In the genomic region with DNA sequence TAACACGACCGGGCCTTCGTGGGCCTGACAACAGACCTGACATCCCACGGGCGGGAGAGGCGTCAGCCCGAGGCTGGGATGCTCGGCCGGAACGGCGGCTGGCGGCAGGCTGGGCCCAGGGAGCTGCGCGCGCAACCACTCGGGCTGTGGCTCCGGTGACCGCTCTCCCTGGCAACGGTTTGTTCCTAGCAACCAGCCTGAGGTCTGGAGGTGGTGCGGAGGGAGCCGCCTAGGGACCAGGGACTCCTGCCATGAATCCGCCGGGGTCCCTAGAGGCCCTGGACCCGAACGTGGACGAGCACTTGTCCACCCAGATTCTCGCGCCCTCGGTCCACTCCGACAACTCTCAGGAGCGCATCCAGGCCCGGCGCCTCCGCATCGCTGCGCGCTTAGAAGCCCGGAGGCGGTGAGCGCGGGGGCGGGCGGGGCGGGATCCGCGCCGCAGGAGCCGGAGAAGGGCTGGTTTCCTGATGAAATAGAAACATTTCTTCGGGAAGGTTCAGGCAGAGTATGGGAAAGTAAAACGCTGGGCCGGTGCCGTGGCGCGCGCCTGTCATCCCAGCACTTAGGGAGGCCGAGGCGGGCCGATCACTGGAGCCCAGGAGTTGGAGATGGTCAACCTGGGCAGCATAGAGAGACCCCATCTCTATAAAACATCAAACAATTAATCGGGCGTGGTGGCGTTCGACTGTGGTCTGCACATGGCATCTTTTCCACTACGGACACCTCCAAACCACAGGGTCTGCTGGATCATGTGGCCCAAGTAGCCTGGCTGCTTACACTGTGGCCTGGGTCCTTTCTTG, we compare ENCODE assay signal across 9 cellular contexts. TPM values are rescaled to one million over a fixed set of nuclear protein-coding genes. Genes with fewer than 3 reads are reported as not detected.
DNase-seq lines count a peak whose midpoint lies in the region; ATAC-seq and TF ChIP-seq lines count a peak whose summit lies in the region.
"Had no signal": no experiment of that assay in that cellular context is flagged by ENCODE, and none has a peak within 500 bp of the region (broad histone marks: within the 10 kb centered on the region; RNA-seq: fewer than 3 reads in every experiment).

Gene DRC1, plus strand, starts transcription at position 182 of the 803 bp plus-strand sequence. Its CDS starts 70 bp downstream, at position 252.

- DNase-seq in DMS53 treated with DMSO at 0.1 percent for 48 hours (lab: John Stamatoyannopoulos, UW; ENCODE audit: unreplicated experiment), result peak; percentile 22
- peak; percentile 68 for DNase-seq in NCI-H1092 (lab: John Stamatoyannopoulos, UW)
- peak; percentile 40 for DNase-seq in activated T-helper 2 cell treated with anti-CD3 and anti-CD28 coated beads, Interferon-gamma antibody, Interleukin-2, Interleukin-4, amounts not matched to agents 10 μg/mL and 5 μg/mL and 100 μg/mL, durations not matched to agents 14 hours and 24 hours and 36 hours (ENCODE audit: low spot score)
- DNase-seq in globus pallidus (ENCODE audit: low spot score), result peak; percentile 14
- DNase-seq in non-pigmented ciliary epithelial cell (ENCODE audit: low read depth), result peak; percentile 13
- no peak for DNase-seq in HAP-1 (ENCODE audit: low spot score in 2 of 2)

- intact Hi-C loops in activated T-helper 2 cell treated with anti-CD3 and anti-CD28 coated beads, Interferon-gamma antibody, Interleukin-2, Interleukin-4, amounts not matched to agents 10 μg/mL and 5 μg/mL and 100 μg/mL, durations not matched to agents 14 hours and 24 hours and 36 hours (cut with micrococcal nuclease), result no loop called here

- in situ Hi-C loops in HAP-1 (cut with MboI; ENCODE audit: low sequenced_read_pairs), result no loop called here

- ATAC-seq in HG02763 (IDR thresholded peaks at IDR 0.05; ENCODE audit: unreplicated experiment) (no peak), GM18505 (IDR thresholded peaks at IDR 0.05; ENCODE audit: unreplicated experiment) (no peak)
- ATAC-seq: naive thymus-derived CD8-positive, alpha-beta T cell had no signal

- no peaks in the 10 kb centered on the region for H3K4me1 ChIP-seq in HAP-1

- H3K9me3 ChIP-seq in HAP-1, result no peaks in the 10 kb centered on the region

- no peaks in the 10 kb centered on the region for H3K36me3 ChIP-seq in HAP-1 (replicated peaks)

- H3K27ac Mint-ChIP-seq in activated T-helper 2 cell treated with anti-CD3 and anti-CD28 coated beads, Interferon-gamma antibody, Interleukin-2, Interleukin-4, amounts not matched to agents 10 μg/mL and 5 μg/mL and 100 μg/mL, durations not matched to agents 14 hours and 24 hours and 36 hours, result no peak within 1 kb of the TSS
- H3K27ac Mint-ChIP-seq: naive thymus-derived CD8-positive, alpha-beta T cell had no signal

- peaks cover 4% of the 10 kb centered on the region for H3K4me1 Mint-ChIP-seq in activated T-helper 2 cell treated with anti-CD3 and anti-CD28 coated beads, Interferon-gamma antibody, Interleukin-2, Interleukin-4, amounts not matched to agents 10 μg/mL and 5 μg/mL and 100 μg/mL, durations not matched to agents 14 hours and 24 hours and 36 hours (ENCODE audit: low read depth)

- no peak for TF ChIP-seq POLR2A in GM18505 (IDR thresholded peaks at IDR 0.05; ENCODE audit: borderline replicate concordance, extremely low read depth, insufficient read depth, insufficient read length)

- no peaks in the 10 kb centered on the region for H3K27me3 ChIP-seq in HAP-1 (ENCODE audit: low read depth)

- H3K4me3 ChIP-seq in HAP-1, result no peak within 1 kb of the TSS

- no peaks in the 10 kb centered on the region for H3K9me3 Mint-ChIP-seq in activated T-helper 2 cell treated with anti-CD3 and anti-CD28 coated beads, Interferon-gamma antibody, Interleukin-2, Interleukin-4, amounts not matched to agents 10 μg/mL and 5 μg/mL and 100 μg/mL, durations not matched to agents 14 hours and 24 hours and 36 hours
- H3K9me3 Mint-ChIP-seq: naive thymus-derived CD8-positive, alpha-beta T cell had no signal

- peak within 1 kb of the TSS; percentile 2 for H3K4me3 Mint-ChIP-seq in activated T-helper 2 cell treated with anti-CD3 and anti-CD28 coated beads, Interferon-gamma antibody, Interleukin-2, Interleukin-4, amounts not matched to agents 10 μg/mL and 5 μg/mL and 100 μg/mL, durations not matched to agents 14 hours and 24 hours and 36 hours (ENCODE audit: low read depth)

- H3K36me3 Mint-ChIP-seq in activated T-helper 2 cell treated with anti-CD3 and anti-CD28 coated beads, Interferon-gamma antibody, Interleukin-2, Interleukin-4, amounts not matched to agents 10 μg/mL and 5 μg/mL and 100 μg/mL, durations not matched to agents 14 hours and 24 hours and 36 hours (ENCODE audit: low read depth), result peaks cover 1% of the 10 kb centered on the region

- peaks cover 11% of the 10 kb centered on the region for H3K27me3 Mint-ChIP-seq in activated T-helper 2 cell treated with anti-CD3 and anti-CD28 coated beads, Interferon-gamma antibody, Interleukin-2, Interleukin-4, amounts not matched to agents 10 μg/mL and 5 μg/mL and 100 μg/mL, durations not matched to agents 14 hours and 24 hours and 36 hours (ENCODE audit: low read depth)

RNA-seq across cellular contexts. Expression of gene DRC1, which starts in this region (rescaled TPM):
- not detected in 2 replicates for total RNA-seq in activated T-helper 2 cell treated with anti-CD3 and anti-CD28 coated beads, Interferon-gamma antibody, Interleukin-2, Interleukin-4, amounts not matched to agents 10 μg/mL and 5 μg/mL and 100 μg/mL, durations not matched to agents 14 hours and 24 hours and 36 hours
- total RNA-seq: naive thymus-derived CD8-positive, alpha-beta T cell had no signal

Comparison
In these comparisons a context has a peak if more than half of its experiments do, and no peak if none do; other contexts are left out.
1. Peak in DNase-seq in activated T-helper 2 cell treated with anti-CD3 and anti-CD28 coated beads, Interferon-gamma antibody, Interleukin-2, Interleukin-4, amounts not matched to agents 10 μg/mL and 5 μg/mL and 100 μg/mL, durations not matched to agents 14 hours and 24 hours and 36 hours; RNA of the gene not detected or under 1 TPM.
2. DNase-seq: peak in DMS53 treated with DMSO at 0.1 percent for 48 hours (single experiment), NCI-H1092 (single experiment), globus pallidus (single experiment) and non-pigmented ciliary epithelial cell (single experiment); none in HAP-1 (0 of 2).